7 cellular contexts compared by ENCODE assay signal in genomic region chr12:48618541-48618940, GRCh38. TPM values are rescaled to one million over a fixed set of nuclear protein-coding genes. Genes with fewer than 3 reads are reported as not detected.
DNase-seq lines count a peak whose midpoint lies in the region; ATAC-seq lines count a peak whose summit lies in the region.

No MANE protein-coding gene starts in this region.

- ATAC-seq in GM18498 (IDR thresholded peaks at IDR 0.05; ENCODE audit: unreplicated experiment), result peak; percentile 76

- DNase-seq in HT1080 (ENCODE audit: low read depth) (peak; percentile 62), NOMO-1 treated with DMSO at 0.1 percent for 48 hours (lab: John Stamatoyannopoulos, UW; ENCODE audit: unreplicated experiment) (peak; percentile 73), epidermal melanocyte (ENCODE audit: insufficient read length, low spot score) (peak; percentile 77), myocyte (ENCODE audit: low read depth) (peak; percentile 75)
- peak; percentile 28 to 72 (median 38) for DNase-seq in activated CD8-positive, alpha-beta memory T cell treated with anti-CD3 and anti-CD28 coated beads for 48 hours (ENCODE audit: low read depth in 2 of 3, low spot score in 2 of 3)
- peak; percentile 84 for DNase-seq in stimulated activated CD8-positive, alpha-beta memory T cell treated with anti-CD3 and anti-CD28 coated beads, Interleukin-4, amount 100 ng/mL, for 48 hours

RNA-seq across cellular contexts. Expression of gene LALBA, which starts 48.7 kb away (rescaled TPM):
- total RNA-seq in HT1080 (2014; rRNA removed; shearing (Covaris generic)), result 0.13 TPM in 1 of 2 replicates, not detected in the other
- polyA plus RNA-seq in HT1080 (2015; cell fraction: cytosol; rRNA removed), result not detected in 2 replicates
- polyA plus RNA-seq in HT1080 (2015; cell fraction: nucleus; rRNA removed), result not detected in 2 replicates
- total RNA-seq in myocyte, result not detected in 2 replicates
- polyA plus RNA-seq in myocyte (2012), result not detected

Comparison
In these comparisons a context has a peak if more than half of its experiments do, and no peak if none do; other contexts are left out.
1. Peak in every context shown above with its lines: DNase-seq and ATAC-seq.